8 cellular contexts compared by ENCODE assay signal in genomic region chr4:17578482-17578891, GRCh38. TPM values are rescaled to one million over a fixed set of nuclear protein-coding genes. Genes with fewer than 3 reads are reported as not detected.
DNase-seq lines count a peak whose midpoint lies in the region; ATAC-seq and TF ChIP-seq lines count a peak whose summit lies in the region.

No MANE protein-coding gene starts in this region.

- peak overlapping the region; percentile 87 for H3K27ac Mint-ChIP-seq in activated T-helper 2 cell treated with anti-CD3 and anti-CD28 coated beads, Interferon-gamma antibody, Interleukin-2, Interleukin-4, amounts not matched to agents 10 μg/mL and 5 μg/mL and 100 μg/mL, durations not matched to agents 14 hours and 24 hours and 36 hours

- no peak for TF ChIP-seq CTCF in tibial nerve (IDR thresholded peaks at IDR 0.05)

- H3K9me3 ChIP-seq in HUES48 (ENCODE audit: control insufficient read depth, insufficient read depth, low read length) (no peaks in the 10 kb centered on the region), tibial nerve (no peaks in the 10 kb centered on the region)

- peak overlapping the region; percentile 84 for H3K4me3 ChIP-seq in HUES48 (ENCODE audit: low read depth, low read length)
- peak overlapping the region; percentile 72 to 87 (median 80) for H3K4me3 ChIP-seq in tibial nerve

- 54% methylated on average over 6 of the region's 6 CpGs for WGBS in tibial nerve, 2 donors

- H3K4me1 Mint-ChIP-seq in activated T-helper 2 cell treated with anti-CD3 and anti-CD28 coated beads, Interferon-gamma antibody, Interleukin-2, Interleukin-4, amounts not matched to agents 10 μg/mL and 5 μg/mL and 100 μg/mL, durations not matched to agents 14 hours and 24 hours and 36 hours (ENCODE audit: low read depth), result peaks cover 26% of the 10 kb centered on the region

- H3K27me3 ChIP-seq in HUES48 (ENCODE audit: control insufficient read depth, insufficient read depth, low read length) (0 out of 2 replicates have a peak, but pooled peaks cover 2% of the 10 kb centered on the region), layer of hippocampus (ENCODE audit: control insufficient read depth, insufficient read depth, low read length) (no peaks in the 10 kb centered on the region), tibial nerve (no peaks in the 10 kb centered on the region)

- no peak for TF ChIP-seq POLR2A in tibial nerve (IDR thresholded peaks at IDR 0.05)

- H3K9ac ChIP-seq in HUES48 (ENCODE audit: low read depth, low read length), result no peak overlapping the region

- intact Hi-C loops in activated T-helper 2 cell treated with anti-CD3 and anti-CD28 coated beads, Interferon-gamma antibody, Interleukin-2, Interleukin-4, amounts not matched to agents 10 μg/mL and 5 μg/mL and 100 μg/mL, durations not matched to agents 14 hours and 24 hours and 36 hours (cut with micrococcal nuclease), result no loop called here

- H3K4me3 Mint-ChIP-seq in activated T-helper 2 cell treated with anti-CD3 and anti-CD28 coated beads, Interferon-gamma antibody, Interleukin-2, Interleukin-4, amounts not matched to agents 10 μg/mL and 5 μg/mL and 100 μg/mL, durations not matched to agents 14 hours and 24 hours and 36 hours (ENCODE audit: low read depth), result peak overlapping the region; percentile 93

- 0 out of 2 replicates have a peak, but pooled peaks cover 6% of the 10 kb centered on the region for H3K4me1 ChIP-seq in HUES48 (ENCODE audit: control insufficient read depth, insufficient read depth, low read length)
- H3K4me1 ChIP-seq in tibial nerve, result peaks cover 3 to 47% (median 10%) of the 10 kb centered on the region in 4 donors

- peaks cover 35% of the 10 kb centered on the region for H3K36me3 ChIP-seq in HUES48 (ENCODE audit: control insufficient read depth, insufficient read depth, low read length)
- peaks cover 2 to 31% (median 7%) of the 10 kb centered on the region in 3 donors for H3K36me3 ChIP-seq in tibial nerve

- H3K36me3 Mint-ChIP-seq in activated T-helper 2 cell treated with anti-CD3 and anti-CD28 coated beads, Interferon-gamma antibody, Interleukin-2, Interleukin-4, amounts not matched to agents 10 μg/mL and 5 μg/mL and 100 μg/mL, durations not matched to agents 14 hours and 24 hours and 36 hours (ENCODE audit: low read depth), result peaks cover 42% of the 10 kb centered on the region

- DNase-seq in ELR (ENCODE audit: low read depth) (peak; percentile 21), tibial nerve (ENCODE audit: low spot score in 2 of 2) (peak in 1 of 2 donors; percentile 8), inferior parietal cortex (ENCODE audit: extremely low spot score) (no peak), NCI-H2029 treated with DMSO at 0.1 percent for 48 hours (lab: John Stamatoyannopoulos, UW) (no peak)
- DNase-seq in activated T-helper 2 cell treated with anti-CD3 and anti-CD28 coated beads, Interferon-gamma antibody, Interleukin-2, Interleukin-4, amounts not matched to agents 10 μg/mL and 5 μg/mL and 100 μg/mL, durations not matched to agents 14 hours and 24 hours and 36 hours (ENCODE audit: low spot score), result no peak

- no peak overlapping the region for H3K27ac ChIP-seq in HUES48 (ENCODE audit: low read depth, low read length)
- peak overlapping the region; percentile 58 for H3K27ac ChIP-seq in layer of hippocampus (ENCODE audit: low read depth, low read length)
- peak overlapping the region; percentile 79 to 95 (median 92) for H3K27ac ChIP-seq in tibial nerve

- TF ChIP-seq EP300 in tibial nerve (IDR thresholded peaks at IDR 0.05), result no peak

- H3K9me3 Mint-ChIP-seq in activated T-helper 2 cell treated with anti-CD3 and anti-CD28 coated beads, Interferon-gamma antibody, Interleukin-2, Interleukin-4, amounts not matched to agents 10 μg/mL and 5 μg/mL and 100 μg/mL, durations not matched to agents 14 hours and 24 hours and 36 hours, result no peaks in the 10 kb centered on the region

- peak; percentile 26 for ATAC-seq in GM21381 (IDR thresholded peaks at IDR 0.05; ENCODE audit: unreplicated experiment)

- H3K27me3 Mint-ChIP-seq in activated T-helper 2 cell treated with anti-CD3 and anti-CD28 coated beads, Interferon-gamma antibody, Interleukin-2, Interleukin-4, amounts not matched to agents 10 μg/mL and 5 μg/mL and 100 μg/mL, durations not matched to agents 14 hours and 24 hours and 36 hours (ENCODE audit: low read depth), result no peaks in the 10 kb centered on the region

RNA-seq across cellular contexts. Expression of gene LAP3, which starts 1.5 kb away (rescaled TPM):
- 90.8 and 94.9 TPM in 2 replicates for total RNA-seq in activated T-helper 2 cell treated with anti-CD3 and anti-CD28 coated beads, Interferon-gamma antibody, Interleukin-2, Interleukin-4, amounts not matched to agents 10 μg/mL and 5 μg/mL and 100 μg/mL, durations not matched to agents 14 hours and 24 hours and 36 hours
- total RNA-seq in tibial nerve, result 100 to 1,000 TPM in 1 of 4 donors, 10 to 100 TPM in 3; 63.2 to 110 (median 73.3) TPM

RNA-seq across cellular contexts. Expression of gene MED28, which starts 36.0 kb away (rescaled TPM):
- 53.2 and 55.7 TPM in 2 replicates for total RNA-seq in activated T-helper 2 cell treated with anti-CD3 and anti-CD28 coated beads, Interferon-gamma antibody, Interleukin-2, Interleukin-4, amounts not matched to agents 10 μg/mL and 5 μg/mL and 100 μg/mL, durations not matched to agents 14 hours and 24 hours and 36 hours
- 10 to 100 TPM; 12.9 to 19.9 (median 16.2) TPM for total RNA-seq in tibial nerve
